ENCODE assay signal across 8 cellular contexts in genomic region chr1:83488077-83488476, GRCh38.
DNase-seq lines count a peak whose midpoint lies in the region; ATAC-seq, FAIRE-seq and TF ChIP-seq lines count a peak whose summit lies in the region.
"Not testable (repeated sequence)": the region's sequence is repeated elsewhere in the genome, so short reads cannot be mapped to it uniquely, and the experiment has no call there.

No MANE protein-coding gene starts in this region.

- H3K27ac Mint-ChIP-seq in activated B cell treated with CpG ODN at 0.5 μM for 24 hours (peak overlapping the region; percentile 90), nephron (peak overlapping the region in 2 of 3 experiments; percentile 22 to 54)
- H3K27ac Mint-ChIP-seq in activated naive CD8-positive, alpha-beta T cell treated with anti-CD3 and anti-CD28 coated beads, Interleukin-2, amount 10 ng/mL, durations not matched to agents 7 days and 5 days = not testable (repeated sequence)

- not testable (repeated sequence) for TF ChIP-seq POLR2A in GM12891 (IDR thresholded peaks at IDR 0.05; ENCODE audit: low read depth, low read length)

- H3K36me3 Mint-ChIP-seq in activated B cell treated with CpG ODN at 0.5 μM for 24 hours (ENCODE audit: low read depth); activated naive CD8-positive, alpha-beta T cell treated with anti-CD3 and anti-CD28 coated beads, Interleukin-2, amount 10 ng/mL, durations not matched to agents 7 days and 5 days; nephron (ENCODE audit: low read depth): not testable (repeated sequence)

- H3K27me3 Mint-ChIP-seq in activated B cell treated with CpG ODN at 0.5 μM for 24 hours; activated naive CD8-positive, alpha-beta T cell treated with anti-CD3 and anti-CD28 coated beads, Interleukin-2, amount 10 ng/mL, durations not matched to agents 7 days and 5 days; nephron (ENCODE audit: low read depth): not testable (repeated sequence)

- not testable (repeated sequence) for DNase-seq in GM12891 (ENCODE audit: insufficient read length, low spot score); activated B cell treated with CpG ODN at 0.5 μM for 24 hours; activated naive CD8-positive, alpha-beta T cell treated with anti-CD3 and anti-CD28 coated beads, Interleukin-2, amount 10 ng/mL, durations not matched to agents 7 days and 5 days

- intact Hi-C loops in activated B cell treated with CpG ODN at 0.5 μM for 24 hours (cut with micrococcal nuclease) = not testable (repeated sequence)

- POLR2A ChIA-PET in activated B cell treated with CpG ODN at 0.5 μM for 24 hours (lab: Charles Lee); activated naive CD8-positive, alpha-beta T cell treated with anti-CD3 and anti-CD28 coated beads, Interleukin-2, amount 10 ng/mL, durations not matched to agents 7 days and 5 days (lab: Charles Lee): not testable (repeated sequence)

- not testable (repeated sequence) for TF ChIP-seq CTCF in activated B cell treated with CpG ODN at 0.5 μM for 24 hours (IDR thresholded peaks at IDR 0.05); nephron (IDR thresholded peaks at IDR 0.05; ENCODE audit: unreplicated experiment in 3 of 3)

- ATAC-seq in GM19035 (IDR thresholded peaks at IDR 0.05; ENCODE audit: unreplicated experiment) = peak; percentile 85
- peak; percentile 82 for ATAC-seq in GM21515 (IDR thresholded peaks at IDR 0.05; ENCODE audit: unreplicated experiment)
- ATAC-seq in HG02870 (IDR thresholded peaks at IDR 0.05; ENCODE audit: unreplicated experiment) = peak; percentile 86
- ATAC-seq in HG03196 (IDR thresholded peaks at IDR 0.05; ENCODE audit: unreplicated experiment) = peak; percentile 86
- ATAC-seq in activated B cell treated with CpG ODN at 0.5 μM for 24 hours (ENCODE audit: low read depth) = peak; percentile 77
- ATAC-seq in activated naive CD8-positive, alpha-beta T cell treated with anti-CD3 and anti-CD28 coated beads, Interleukin-2, amount 10 ng/mL, durations not matched to agents 7 days and 5 days (ENCODE audit: low read depth) = peak; percentile 81

- peak; percentile 88 for FAIRE-seq in GM12891 (lab: Jason Lieb, UNC)

- peaks cover 40% of the 10 kb centered on the region for H3K4me1 Mint-ChIP-seq in activated B cell treated with CpG ODN at 0.5 μM for 24 hours
- not testable (repeated sequence) for H3K4me1 Mint-ChIP-seq in activated naive CD8-positive, alpha-beta T cell treated with anti-CD3 and anti-CD28 coated beads, Interleukin-2, amount 10 ng/mL, durations not matched to agents 7 days and 5 days
- H3K4me1 Mint-ChIP-seq in nephron = peaks cover 17% of the 10 kb centered on the region

- CTCF ChIA-PET in activated B cell treated with CpG ODN at 0.5 μM for 24 hours (lab: Charles Lee) = not testable (repeated sequence)

- H3K4me3 Mint-ChIP-seq in activated B cell treated with CpG ODN at 0.5 μM for 24 hours = peak overlapping the region; percentile 49
- not testable (repeated sequence) for H3K4me3 Mint-ChIP-seq in activated naive CD8-positive, alpha-beta T cell treated with anti-CD3 and anti-CD28 coated beads, Interleukin-2, amount 10 ng/mL, durations not matched to agents 7 days and 5 days; nephron

- not testable (repeated sequence) for H3K9me3 Mint-ChIP-seq in activated B cell treated with CpG ODN at 0.5 μM for 24 hours; activated naive CD8-positive, alpha-beta T cell treated with anti-CD3 and anti-CD28 coated beads, Interleukin-2, amount 10 ng/mL, durations not matched to agents 7 days and 5 days; nephron
